Comparison of ENCODE assay signal across 19 cellular contexts in genomic region chr20:24580855-24581254, GRCh38.
"Had no signal": no experiment of that assay in that cellular context is flagged by ENCODE, and none has a peak within 500 bp of the region (broad histone marks: within the 10 kb centered on the region; RNA-seq: fewer than 3 reads in every experiment).

No MANE protein-coding gene starts in this region.

- DNase-seq: cerebellar nuclear complex; dermis blood vessel endothelial cell; effector memory CD8-positive, alpha-beta T cell; erythroblast; esophagus squamous epithelium; left ventricle myocardium superior; lower lobe of right lung; naive thymus-derived CD8-positive, alpha-beta T cell; nephron progenitor cell; right lobe of liver; stimulated activated CD4-positive, alpha-beta T cell treated with anti-CD3 and anti-CD28 coated beads, Interleukin-12 subunit alpha, Interleukin-12 subunit beta, amount 100 ng/mL, for 4 hours; stimulated activated CD4-positive, alpha-beta T cell treated with anti-CD3 and anti-CD28 coated beads, Interleukin-1b, Interleukin-23, amount 100 ng/mL, for 48 hours; stimulated activated CD4-positive, alpha-beta T cell treated with anti-CD3 and anti-CD28 coated beads, Interleukin-4, amount 100 ng/mL, for 1 hour; stimulated activated CD8-positive, alpha-beta memory T cell treated with anti-CD3 and anti-CD28 coated beads, Interleukin-4, amount 100 ng/mL, for 48 hours; stimulated activated naive CD4-positive, alpha-beta T cell; stimulated activated naive CD8-positive, alpha-beta T cell treated with anti-CD3 and anti-CD28 coated beads, Interleukin-15, amount 100 ng/mL, for 72 hours; thyroid gland had no signal

- H2AFZ ChIP-seq: parathyroid adenoma had no signal

- ATAC-seq: effector memory CD8-positive, alpha-beta T cell; left ventricle myocardium superior; lower lobe of right lung; naive thymus-derived CD8-positive, alpha-beta T cell; right lobe of liver; stimulated activated naive CD8-positive, alpha-beta T cell treated with anti-CD3 and anti-CD28 coated beads, Interleukin-15, amount 100 ng/mL, for 72 hours had no signal

- H3K27ac ChIP-seq: esophagus squamous epithelium, lower lobe of right lung, parathyroid adenoma, right lobe of liver, thyroid gland had no signal

- H3K36me3 ChIP-seq: esophagus squamous epithelium, lower lobe of right lung, right lobe of liver, thyroid gland had no signal

- H3K9me3 ChIP-seq: esophagus squamous epithelium, lower lobe of right lung, right lobe of liver, thyroid gland had no signal

- H3K4me3 ChIP-seq: esophagus squamous epithelium, lower lobe of right lung, right lobe of liver, smooth muscle cell, thyroid gland had no signal

- H3K4me1 ChIP-seq: esophagus squamous epithelium, lower lobe of right lung, parathyroid adenoma, right lobe of liver, thyroid gland had no signal

- H3K9ac ChIP-seq: parathyroid adenoma had no signal

- H3K4me2 ChIP-seq: smooth muscle cell had no signal

- H3K27me3 ChIP-seq: esophagus squamous epithelium, right lobe of liver, thyroid gland had no signal
